In the genomic region with DNA sequence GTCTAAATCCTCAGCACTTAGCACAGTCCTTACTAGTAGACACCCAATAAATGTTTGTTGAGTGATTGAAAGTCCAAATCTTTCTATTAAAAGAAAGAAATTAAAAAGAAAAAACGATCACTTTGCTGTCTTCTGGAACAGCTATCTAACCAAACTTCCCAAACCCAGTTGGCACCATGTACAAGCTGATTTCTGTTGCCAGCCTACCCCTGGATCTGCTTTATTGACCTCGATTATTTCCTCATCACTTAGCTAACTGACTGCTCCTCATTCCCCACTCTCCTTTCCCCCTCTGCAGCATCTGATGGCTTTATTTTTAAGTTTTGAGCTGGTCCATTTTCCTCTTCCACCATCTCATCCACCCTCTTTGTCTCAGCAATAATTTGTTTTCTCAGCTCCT, we compare ENCODE assay signal across 34 cellular contexts.
"Had no signal": no experiment of that assay in that cellular context is flagged by ENCODE, and none has a peak within 500 bp of the region (broad histone marks: within the 10 kb centered on the region; RNA-seq: fewer than 3 reads in every experiment).

No MANE protein-coding gene starts in this region.

- H3K4me3 Mint-ChIP-seq: activated B cell treated with CpG ODN at 0.5 μM for 24 hours; activated CD8-positive, alpha-beta T cell treated with anti-CD3 and anti-CD28 coated beads for 36 hours; activated naive CD8-positive, alpha-beta T cell; activated T-cell treated with anti-CD3 and anti-CD28 coated beads, Interleukin-2, amount 50 U/mL, for 4 hours; activated T-helper 17 cell treated with anti-CD3 and anti-CD28 coated beads, Interleukin-2, amount 50 U/mL, for 72 hours; central memory CD8-positive, alpha-beta T cell; effector memory CD8-positive, alpha-beta T cell; T-helper 17 cell; T-helper 2 cell treated with Interferon-gamma antibody and Interleukin-4, amounts not matched to agents 5 μg/mL and 100 μg/mL, for 36 hours had no signal

- H3K27ac ChIP-seq: brain microvascular endothelial cell, coronary artery, epithelial cell of prostate, esophagus squamous epithelium, gastroesophageal sphincter, WERI-Rb-1 had no signal

- H3K27ac Mint-ChIP-seq: activated B cell treated with CpG ODN at 0.5 μM for 24 hours; activated CD8-positive, alpha-beta T cell treated with anti-CD3 and anti-CD28 coated beads for 36 hours; activated naive CD8-positive, alpha-beta T cell; activated T-helper 17 cell treated with anti-CD3 and anti-CD28 coated beads, Interleukin-2, amount 50 U/mL, for 72 hours; effector memory CD8-positive, alpha-beta T cell; T-helper 17 cell; T-helper 2 cell treated with Interferon-gamma antibody and Interleukin-4, amounts not matched to agents 5 μg/mL and 100 μg/mL, for 36 hours had no signal

- DNase-seq: activated B cell treated with CpG ODN at 0.5 μM for 24 hours; activated CD4-positive, alpha-beta T cell treated with anti-CD3 and anti-CD28 coated beads for 48 hours; activated CD4-positive, alpha-beta T cell treated with anti-CD3 and anti-CD28 coated beads, Interleukin-2, amount 50 U/mL, for 1 hour; activated CD4-positive, alpha-beta T cell treated with anti-CD3 and anti-CD28 coated beads, Interleukin-2, amount 50 U/mL, for 48 hours; activated CD8-positive, alpha-beta memory T cell treated with anti-CD3 and anti-CD28 coated beads for 24 hours; activated CD8-positive, alpha-beta T cell treated with anti-CD3 and anti-CD28 coated beads for 36 hours; activated effector memory CD4-positive, alpha-beta T cell treated with Interleukin-2 at 50 U/mL for 16 hours; activated gamma-delta T cell treated with Interleukin-2 at 50 U/mL for 16 hours; activated naive CD4-positive, alpha-beta T cell treated with anti-CD3 and anti-CD28 coated beads, Interleukin-2, amount 50 U/mL, for 16 hours; activated naive CD4-positive, alpha-beta T cell treated with Interleukin-2 at 50 U/mL for 16 hours; activated T-cell treated with anti-CD3 and anti-CD28 coated beads, Interleukin-2, amount 50 U/mL, for 4 hours; amniotic stem cell; anterior cingulate cortex; brain microvascular endothelial cell; dermis blood vessel endothelial cell; effector CD4-positive, alpha-beta T cell; effector memory CD8-positive, alpha-beta T cell; esophagus squamous epithelium; foreskin melanocyte; T-helper 1 cell; T-helper 17 cell; T1000; WERI-Rb-1 had no signal

- H3K36me3 ChIP-seq: brain microvascular endothelial cell, esophagus squamous epithelium, gastroesophageal sphincter, WERI-Rb-1 had no signal

- H3K4me1 Mint-ChIP-seq: activated T-helper 17 cell treated with anti-CD3 and anti-CD28 coated beads, Interleukin-2, amount 50 U/mL, for 72 hours; central memory CD8-positive, alpha-beta T cell had no signal

- H3K9me3 ChIP-seq: esophagus squamous epithelium, gastroesophageal sphincter had no signal

- H3K27me3 ChIP-seq: brain microvascular endothelial cell, esophagus squamous epithelium, gastroesophageal sphincter had no signal

- H3K36me3 Mint-ChIP-seq: activated naive CD8-positive, alpha-beta T cell had no signal

- H3K4me3 ChIP-seq: coronary artery, esophagus squamous epithelium, gastroesophageal sphincter had no signal

- H3K9me3 Mint-ChIP-seq: activated B cell treated with CpG ODN at 0.5 μM for 24 hours; activated CD8-positive, alpha-beta T cell treated with anti-CD3 and anti-CD28 coated beads for 36 hours; activated T-cell treated with anti-CD3 and anti-CD28 coated beads, Interleukin-2, amount 50 U/mL, for 4 hours; central memory CD8-positive, alpha-beta T cell; effector memory CD8-positive, alpha-beta T cell; T-helper 2 cell treated with Interferon-gamma antibody and Interleukin-4, amounts not matched to agents 5 μg/mL and 100 μg/mL, for 36 hours had no signal

- ATAC-seq: activated CD4-positive, CD25-positive, alpha-beta regulatory T cell treated with anti-CD3 and anti-CD28 coated beads, Interleukin-2, amount 50 U/mL, for 24 hours; activated CD8-positive, alpha-beta T cell treated with anti-CD3 and anti-CD28 coated beads for 36 hours; activated T-cell treated with anti-CD3 and anti-CD28 coated beads, Interleukin-2, amount 50 U/mL, for 4 hours; activated T-helper 17 cell treated with anti-CD3 and anti-CD28 coated beads, Interleukin-2, amount 50 U/mL, for 72 hours; effector memory CD8-positive, alpha-beta T cell; gastroesophageal sphincter; T-helper 17 cell had no signal

- FAIRE-seq: astrocyte, bronchial epithelial cell, endothelial cell of umbilical vein had no signal
